In the genomic region with DNA sequence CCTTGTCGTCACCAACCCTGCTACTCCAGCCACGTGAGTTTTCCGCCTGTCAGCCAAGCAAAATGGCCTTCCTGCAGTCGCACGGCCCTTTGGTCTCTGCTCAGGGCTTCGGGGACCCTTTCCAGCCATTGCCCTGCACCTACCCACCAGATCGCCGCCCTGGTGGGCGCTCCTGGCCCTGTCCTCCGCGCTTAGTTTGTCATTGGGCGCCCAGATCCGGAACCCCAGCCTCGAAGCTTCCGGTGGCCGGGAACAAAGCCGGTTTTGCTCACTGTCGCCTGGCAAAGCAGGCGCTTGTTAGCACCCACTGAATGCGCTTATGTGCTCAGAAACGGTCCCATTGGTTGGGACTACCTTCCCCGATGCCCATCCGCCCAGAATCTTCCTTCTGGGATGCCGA, we compare ENCODE assay signal across 1 cellular context.
TF ChIP-seq lines count a peak whose summit lies in the region.

No MANE protein-coding gene starts in this region.

TF ChIP-seq in H1, 55 proteins besides CTCF, POLR2A, EP300 and RAD21:
- no peak for TF ChIP-seq NANOG (IDR thresholded peaks at IDR 0.05; ENCODE audit: insufficient read depth, low read depth, low read length, poor library complexity, severe bottlenecking)
- TF ChIP-seq TBP (IDR thresholded peaks at IDR 0.05; ENCODE audit: low read depth, low read length), result no peak
- peak; percentile 83; the same call in 1 of the 2 replicates for TF ChIP-seq KDM1A (IDR thresholded peaks at IDR 0.05; ENCODE audit: borderline replicate concordance, low read length)
- no peak for TF ChIP-seq CHD2 (IDR thresholded peaks at IDR 0.05; ENCODE audit: low read length)
- TF ChIP-seq RNF2 (IDR thresholded peaks at IDR 0.05; ENCODE audit: borderline replicate concordance, low read depth, low read length, missing control alignments, poor library complexity, severe bottlenecking), result no peak
- no peak for TF ChIP-seq BCL11A (IDR thresholded peaks at IDR 0.05; ENCODE audit: low read depth in 2 of 2, low read length in 2 of 2)
- TF ChIP-seq ATF3 (IDR thresholded peaks at IDR 0.05; ENCODE audit: insufficient read depth, low read depth, low read length), result no peak
